In genomic region chr7:1430056-1430845, GRCh38 we compare ENCODE assay signal across 2 cellular contexts.
TF ChIP-seq lines count a peak whose summit lies in the region.

No MANE protein-coding gene starts in this region.

TF ChIP-seq in HepG2, 621 proteins besides CTCF, POLR2A, EP300 and RAD21:
- TF ChIP-seq AGO2 (optimal IDR thresholded peaks at IDR 0.05; ENCODE audit: low read depth, low read length) (peak; percentile 36), KDM2A (CRISPR knock-in tag; IDR thresholded peaks at IDR 0.05; ENCODE audit: borderline replicate concordance, low read depth) (no peak), ZNF629 (CRISPR knock-in tag; conservative IDR thresholded peaks at IDR 0.05) (peak; percentile 83), ZNF768 (CRISPR knock-in tag; IDR thresholded peaks at IDR 0.05) (peak; percentile 57; the same call in 1 of the 2 replicates)
TF ChIP-seq in HepG2: peak in this region for 3.

TF ChIP-seq in K562, 482 proteins besides CTCF, POLR2A, EP300 and RAD21:
- TF ChIP-seq ZNF24 (IDR thresholded peaks at IDR 0.05) (peak; percentile 53; the same call in 1 of the 2 replicates), POLR2G (IDR thresholded peaks at IDR 0.05; ENCODE audit: low read depth, low read length) (peak; percentile 22), NBN (IDR thresholded peaks at IDR 0.05; ENCODE audit: low read depth) (no peak)
